8 cellular contexts compared by ENCODE assay signal in genomic region chr2:68385232-68385906, GRCh38. TPM values are rescaled to one million over a fixed set of nuclear protein-coding genes. Genes with fewer than 3 reads are reported as not detected.
A peak's percentile ranks its signal among the peaks of the same experiment; 100 is the strongest.
DNase-seq lines count a peak whose midpoint lies in the region; ATAC-seq and TF ChIP-seq lines count a peak whose summit lies in the region.
"Had no signal": no experiment of that assay in that cellular context is flagged by ENCODE, and none has a peak within 500 bp of the region (broad histone marks: within the 10 kb centered on the region; RNA-seq: fewer than 3 reads in every experiment).

No MANE protein-coding gene starts in this region.

- ATAC-seq in GM18868 (IDR thresholded peaks at IDR 0.05; ENCODE audit: unreplicated experiment) (peak; percentile 58), natural killer cell (peak; percentile 75 to 89 (median 85)), left colon (no peak)

- CTCF ChIA-PET in HEK293 (lab: Yijun Ruan, JAX) = no interaction called here

- H3K4me1 Mint-ChIP-seq in natural killer cell = peaks cover 92 to 95% of the 10 kb centered on the region in 2 donors

- intact Hi-C loops in natural killer cell (cut with micrococcal nuclease) = loop anchor here (1.0 to 2.0 kb wide), 4 partner anchors 15 to 56 kb away; no protein-coding TSS in a partner anchor
- intact Hi-C loops in left colon (cut with DNase I, micrococcal nuclease) = no loop called here

- POLR2A ChIA-PET in HEK293 (lab: Yijun Ruan, JAX) = interaction anchor here (0.6 kb wide), 1 partner anchor 54 kb away, joined by 3 read pairs; no protein-coding TSS in a partner anchor

- H3K4me3 ChIP-seq in HEK293 (ENCODE audit: low read depth, low read length) = no peak overlapping the region

- H3K9me3 ChIP-seq in HEK293 (ENCODE audit: control insufficient read depth, insufficient read depth, low read depth, low read length) = no peaks in the 10 kb centered on the region

- TF ChIP-seq CTCF in HEK293 (tag by site-specific recombination; IDR thresholded peaks at IDR 0.05) (no peak), natural killer cell (IDR thresholded peaks at IDR 0.05) (no peak)

- no peak overlapping the region for H3K27ac ChIP-seq in HEK293 (ENCODE audit: extremely low read depth, low read depth, low read length)

- H3K36me3 Mint-ChIP-seq in natural killer cell = peaks cover 52% of the 10 kb centered on the region

- no peaks in the 10 kb centered on the region for H3K36me3 ChIP-seq in HEK293 (ENCODE audit: control insufficient read depth in 2 of 2, insufficient read depth in 1 of 2, low read length in 2 of 2)

- H3K27me3 Mint-ChIP-seq in natural killer cell (ENCODE audit: low read depth in 2 of 2) = no peaks in the 10 kb centered on the region

- DNase-seq in NCI-H69 (lab: John Stamatoyannopoulos, UW) (peak; percentile 43), natural killer cell (peak; percentile 59), NCI-H2227 treated with DMSO at 0.1 percent for 48 hours (lab: John Stamatoyannopoulos, UW) (no peak), SHP77 (lab: John Stamatoyannopoulos, UW) (no peak), left colon (no peak)

- peak overlapping the region; percentile 70 for H3K4me3 Mint-ChIP-seq in natural killer cell

- H3K4me1 ChIP-seq in HEK293 (ENCODE audit: control insufficient read depth, insufficient read depth, low read length) = no peaks in the 10 kb centered on the region

- peak overlapping the region; percentile 97 to 99 for H3K27ac Mint-ChIP-seq in natural killer cell

- no peaks in the 10 kb centered on the region for H3K9me3 Mint-ChIP-seq in natural killer cell

TF ChIP-seq in HEK293, 187 proteins besides CTCF, POLR2A, EP300 and RAD21:
- TF ChIP-seq KLF1 (tag by site-specific recombination; IDR thresholded peaks at IDR 0.05) (no peak), ZFHX2 (tag by site-specific recombination; conservative IDR thresholded peaks at IDR 0.05) (peak; percentile 71), EGR2 (tag by site-specific recombination; IDR thresholded peaks at IDR 0.05; ENCODE audit: low read depth) (peak; percentile 79), ZIC2 (tag by site-specific recombination; IDR thresholded peaks at IDR 0.05) (no peak), ZNF174 (tag by site-specific recombination; IDR thresholded peaks at IDR 0.05) (no peak)

RNA-seq across cellular contexts. Expression of gene PLEK, which starts 20.3 kb away (rescaled TPM):
- 100 to 1,000 TPM; 307 to 368 (median 333) TPM for total RNA-seq in natural killer cell
- total RNA-seq in left colon = 1 to 10 TPM; 2.6 to 7.8 TPM
- total RNA-seq: NCI-H460 had no signal

Comparison
In these comparisons a context has a peak if more than half of its experiments do, and no peak if none do; other contexts are left out.
1. DNase-seq: peak in NCI-H69 (single experiment) and natural killer cell (single experiment); none in NCI-H2227 treated with DMSO at 0.1 percent for 48 hours (single experiment), SHP77 (0 of 2) and left colon (0 of 2).
2. RNA of gene PLEK, which starts 20.3 kb away (total RNA-seq): 307 to 368 TPM in natural killer cell; 2.6 to 7.8 TPM in left colon; every median in the first group is over 10 times any median in the second.